In the genomic region with DNA sequence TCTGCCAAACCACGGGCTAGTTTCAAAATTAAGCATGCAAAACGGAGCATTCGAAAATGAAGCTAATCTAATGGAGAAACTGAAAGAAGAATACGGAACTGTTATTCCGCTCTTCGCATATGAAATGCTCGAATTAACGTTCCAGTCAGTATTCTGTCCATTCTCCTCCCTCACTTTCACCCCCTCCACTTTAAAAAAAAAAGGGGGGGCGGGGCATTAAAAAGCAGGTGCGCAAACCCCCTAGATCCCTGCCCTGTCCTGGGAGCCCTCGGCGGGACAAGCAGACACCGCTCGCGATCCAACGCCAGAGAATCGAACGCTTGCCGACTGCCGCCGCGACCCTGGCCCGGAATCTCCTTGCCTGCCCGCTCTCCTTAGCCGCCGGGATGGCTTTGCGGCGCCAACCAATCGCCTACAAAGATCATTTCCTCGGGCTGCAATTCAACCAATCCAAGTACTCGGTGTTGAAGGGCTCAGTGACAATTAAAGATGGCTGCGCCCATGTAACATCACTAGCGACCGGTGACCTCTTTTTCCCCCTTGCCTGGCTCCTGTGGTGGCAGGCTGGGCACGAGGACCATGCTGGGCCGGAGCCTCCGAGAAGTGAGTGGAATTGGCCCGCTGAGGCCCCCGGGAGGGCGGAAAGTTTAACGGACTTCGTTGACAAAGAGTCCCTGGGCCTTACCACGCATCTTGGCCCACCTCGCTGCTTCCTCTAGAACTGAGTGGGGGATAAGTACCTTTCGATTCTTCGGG, we compare ENCODE assay signal across 1 cellular context.
TF ChIP-seq lines count a peak whose summit lies in the region.

A gene with protein sequence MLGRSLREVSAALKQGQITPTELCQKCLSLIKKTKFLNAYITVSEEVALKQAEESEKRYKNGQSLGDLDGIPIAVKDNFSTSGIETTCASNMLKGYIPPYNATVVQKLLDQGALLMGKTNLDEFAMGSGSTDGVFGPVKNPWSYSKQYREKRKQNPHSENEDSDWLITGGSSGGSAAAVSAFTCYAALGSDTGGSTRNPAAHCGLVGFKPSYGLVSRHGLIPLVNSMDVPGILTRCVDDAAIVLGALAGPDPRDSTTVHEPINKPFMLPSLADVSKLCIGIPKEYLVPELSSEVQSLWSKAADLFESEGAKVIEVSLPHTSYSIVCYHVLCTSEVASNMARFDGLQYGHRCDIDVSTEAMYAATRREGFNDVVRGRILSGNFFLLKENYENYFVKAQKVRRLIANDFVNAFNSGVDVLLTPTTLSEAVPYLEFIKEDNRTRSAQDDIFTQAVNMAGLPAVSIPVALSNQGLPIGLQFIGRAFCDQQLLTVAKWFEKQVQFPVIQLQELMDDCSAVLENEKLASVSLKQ (plus strand): TSS at position 476 of the 756 bp plus-strand sequence. CDS start 104 bp downstream, at position 580.
Gene RTN4IP1, minus strand, starts transcription at position 396 of the 756 bp plus-strand sequence. CDS start 477 bp downstream, outside the sequence.

TF ChIP-seq in K562, 482 proteins besides CTCF, POLR2A, EP300 and RAD21 (continued from another document and continues in another):
- no peak for TF ChIP-seq CCAR2 (IDR thresholded peaks at IDR 0.05; ENCODE audit: low read depth, low read length)
- TF ChIP-seq ZNF143 (CRISPR knock-in tag; IDR thresholded peaks at IDR 0.05): no peak
- no peak for TF ChIP-seq THRAP3 (IDR thresholded peaks at IDR 0.05; ENCODE audit: borderline replicate concordance)
- TF ChIP-seq RB1 (IDR thresholded peaks at IDR 0.05; ENCODE audit: low read depth): peak; percentile 31; the same call in 1 of the 2 replicates
- TF ChIP-seq NFATC3 (IDR thresholded peaks at IDR 0.05): no peak
- TF ChIP-seq E2F3 (CRISPR knock-in tag; IDR thresholded peaks at IDR 0.05): no peak
- no peak for TF ChIP-seq ZNF780A (CRISPR knock-in tag; IDR thresholded peaks at IDR 0.05)
- TF ChIP-seq RBM14 (IDR thresholded peaks at IDR 0.05; ENCODE audit: borderline replicate concordance, insufficient read depth, low read depth, low read length): no peak
- TF ChIP-seq POLR2G (IDR thresholded peaks at IDR 0.05; ENCODE audit: low read depth, low read length): peak; percentile 81
- TF ChIP-seq UBTF (IDR thresholded peaks at IDR 0.05; ENCODE audit: borderline replicate concordance in 1 of 2, low read depth in 2 of 2, low read length in 2 of 2): peak in 1 of 2 experiments; percentile 71; a peak in 1 of 4 replicates
- TF ChIP-seq, protein P1, sequence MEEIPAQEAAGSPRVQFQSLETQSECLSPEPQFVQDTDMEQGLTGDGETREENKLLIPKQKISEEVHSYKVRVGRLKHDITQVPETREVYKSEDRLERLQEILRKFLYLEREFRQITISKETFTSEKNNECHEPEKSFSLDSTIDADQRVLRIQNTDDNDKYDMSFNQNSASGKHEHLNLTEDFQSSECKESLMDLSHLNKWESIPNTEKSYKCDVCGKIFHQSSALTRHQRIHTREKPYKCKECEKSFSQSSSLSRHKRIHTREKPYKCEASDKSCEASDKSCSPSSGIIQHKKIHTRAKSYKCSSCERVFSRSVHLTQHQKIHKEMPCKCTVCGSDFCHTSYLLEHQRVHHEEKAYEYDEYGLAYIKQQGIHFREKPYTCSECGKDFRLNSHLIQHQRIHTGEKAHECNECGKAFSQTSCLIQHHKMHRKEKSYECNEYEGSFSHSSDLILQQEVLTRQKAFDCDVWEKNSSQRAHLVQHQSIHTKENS (CRISPR knock-in tag; IDR thresholded peaks at IDR 0.05): no peak
- TF ChIP-seq ESRRB (CRISPR knock-in tag; IDR thresholded peaks at IDR 0.05; ENCODE audit: borderline replicate concordance): no peak
- peak; percentile 96 for TF ChIP-seq C11orf30 (IDR thresholded peaks at IDR 0.05; ENCODE audit: low read depth)
- TF ChIP-seq ZZZ3 (IDR thresholded peaks at IDR 0.05): no peak
- TF ChIP-seq NR4A1 (CRISPR knock-in tag; IDR thresholded peaks at IDR 0.05): no peak
- no peak for TF ChIP-seq NR4A1 (tag; IDR thresholded peaks at IDR 0.05)
- no peak for TF ChIP-seq ARID3A (IDR thresholded peaks at IDR 0.05; ENCODE audit: borderline replicate concordance, low read depth, low read length)
- TF ChIP-seq MYC (IDR thresholded peaks at IDR 0.05; ENCODE audit: low read depth, low read length): peak; percentile 59; the same call in 1 of the 2 replicates
- no peak for TF ChIP-seq MYC (CRISPR knock-in tag; IDR thresholded peaks at IDR 0.05; ENCODE audit: borderline replicate concordance, low read depth)
- peak; percentile 89 for TF ChIP-seq HDAC2 (IDR thresholded peaks at IDR 0.05)
- no peak for TF ChIP-seq ZNF212 (CRISPR knock-in tag; IDR thresholded peaks at IDR 0.05)
- no peak for TF ChIP-seq POLR2AphosphoS2 (IDR thresholded peaks at IDR 0.05; ENCODE audit: low read length)
- peak; percentile 21 to 38; a peak in 1 of 4 replicates for TF ChIP-seq SIX5 (IDR thresholded peaks at IDR 0.05; ENCODE audit: borderline replicate concordance in 1 of 2, insufficient read depth in 1 of 2, low read depth in 1 of 2, low read length in 2 of 2)
- TF ChIP-seq, protein P2, sequence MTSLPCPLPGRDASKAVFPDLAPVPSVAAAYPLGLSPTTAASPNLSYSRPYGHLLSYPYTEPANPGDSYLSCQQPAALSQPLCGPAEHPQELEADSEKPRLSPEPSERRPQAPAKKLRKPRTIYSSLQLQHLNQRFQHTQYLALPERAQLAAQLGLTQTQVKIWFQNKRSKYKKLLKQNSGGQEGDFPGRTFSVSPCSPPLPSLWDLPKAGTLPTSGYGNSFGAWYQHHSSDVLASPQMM (CRISPR knock-in tag; IDR thresholded peaks at IDR 0.05): no peak
- peak; percentile 22 for TF ChIP-seq NEUROD1 (IDR thresholded peaks at IDR 0.05; ENCODE audit: borderline replicate concordance, low read depth, low read length, partially characterized antibody)
- peak; percentile 97 for TF ChIP-seq ZFX (CRISPR knock-in tag; IDR thresholded peaks at IDR 0.05)
- no peak for TF ChIP-seq ID3 (CRISPR knock-in tag; IDR thresholded peaks at IDR 0.05)
- TF ChIP-seq ID3 (tag; IDR thresholded peaks at IDR 0.05): peak; percentile 49; the same call in 1 of the 2 replicates
- TF ChIP-seq, protein P3, sequence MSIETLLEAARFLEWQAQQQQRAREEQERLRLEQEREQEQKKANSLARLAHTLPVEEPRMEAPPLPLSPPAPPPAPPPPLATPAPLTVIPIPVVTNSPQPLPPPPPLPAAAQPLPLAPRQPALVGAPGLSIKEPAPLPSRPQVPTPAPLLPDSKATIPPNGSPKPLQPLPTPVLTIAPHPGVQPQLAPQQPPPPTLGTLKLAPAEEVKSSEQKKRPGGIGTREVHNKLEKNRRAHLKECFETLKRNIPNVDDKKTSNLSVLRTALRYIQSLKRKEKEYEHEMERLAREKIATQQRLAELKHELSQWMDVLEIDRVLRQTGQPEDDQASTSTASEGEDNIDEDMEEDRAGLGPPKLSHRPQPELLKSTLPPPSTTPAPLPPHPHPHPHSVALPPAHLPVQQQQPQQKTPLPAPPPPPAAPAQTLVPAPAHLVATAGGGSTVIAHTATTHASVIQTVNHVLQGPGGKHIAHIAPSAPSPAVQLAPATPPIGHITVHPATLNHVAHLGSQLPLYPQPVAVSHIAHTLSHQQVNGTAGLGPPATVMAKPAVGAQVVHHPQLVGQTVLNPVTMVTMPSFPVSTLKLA (conservative IDR thresholded peaks at IDR 0.05): peak; percentile 32 to 83; a peak in 3 of 4 replicates
- TF ChIP-seq NCOA1 (IDR thresholded peaks at IDR 0.05; ENCODE audit: low read depth): no peak
- TF ChIP-seq ILF3 (IDR thresholded peaks at IDR 0.05; ENCODE audit: borderline replicate concordance): no peak
- no peak for TF ChIP-seq ATF1 (CRISPR knock-in tag; IDR thresholded peaks at IDR 0.05)
- TF ChIP-seq ATF1 (tag; IDR thresholded peaks at IDR 0.05): peak; percentile 93
- TF ChIP-seq, protein P4, sequence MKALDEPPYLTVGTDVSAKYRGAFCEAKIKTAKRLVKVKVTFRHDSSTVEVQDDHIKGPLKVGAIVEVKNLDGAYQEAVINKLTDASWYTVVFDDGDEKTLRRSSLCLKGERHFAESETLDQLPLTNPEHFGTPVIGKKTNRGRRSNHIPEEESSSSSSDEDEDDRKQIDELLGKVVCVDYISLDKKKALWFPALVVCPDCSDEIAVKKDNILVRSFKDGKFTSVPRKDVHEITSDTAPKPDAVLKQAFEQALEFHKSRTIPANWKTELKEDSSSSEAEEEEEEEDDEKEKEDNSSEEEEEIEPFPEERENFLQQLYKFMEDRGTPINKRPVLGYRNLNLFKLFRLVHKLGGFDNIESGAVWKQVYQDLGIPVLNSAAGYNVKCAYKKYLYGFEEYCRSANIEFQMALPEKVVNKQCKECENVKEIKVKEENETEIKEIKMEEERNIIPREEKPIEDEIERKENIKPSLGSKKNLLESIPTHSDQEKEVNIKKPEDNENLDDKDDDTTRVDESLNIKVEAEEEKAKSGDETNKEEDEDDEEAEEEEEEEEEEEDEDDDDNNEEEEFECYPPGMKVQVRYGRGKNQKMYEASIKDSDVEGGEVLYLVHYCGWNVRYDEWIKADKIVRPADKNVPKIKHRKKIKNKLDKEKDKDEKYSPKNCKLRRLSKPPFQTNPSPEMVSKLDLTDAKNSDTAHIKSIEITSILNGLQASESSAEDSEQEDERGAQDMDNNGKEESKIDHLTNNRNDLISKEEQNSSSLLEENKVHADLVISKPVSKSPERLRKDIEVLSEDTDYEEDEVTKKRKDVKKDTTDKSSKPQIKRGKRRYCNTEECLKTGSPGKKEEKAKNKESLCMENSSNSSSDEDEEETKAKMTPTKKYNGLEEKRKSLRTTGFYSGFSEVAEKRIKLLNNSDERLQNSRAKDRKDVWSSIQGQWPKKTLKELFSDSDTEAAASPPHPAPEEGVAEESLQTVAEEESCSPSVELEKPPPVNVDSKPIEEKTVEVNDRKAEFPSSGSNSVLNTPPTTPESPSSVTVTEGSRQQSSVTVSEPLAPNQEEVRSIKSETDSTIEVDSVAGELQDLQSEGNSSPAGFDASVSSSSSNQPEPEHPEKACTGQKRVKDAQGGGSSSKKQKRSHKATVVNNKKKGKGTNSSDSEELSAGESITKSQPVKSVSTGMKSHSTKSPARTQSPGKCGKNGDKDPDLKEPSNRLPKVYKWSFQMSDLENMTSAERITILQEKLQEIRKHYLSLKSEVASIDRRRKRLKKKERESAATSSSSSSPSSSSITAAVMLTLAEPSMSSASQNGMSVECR (CRISPR knock-in tag; IDR thresholded peaks at IDR 0.05): peak; percentile 78
- no peak for TF ChIP-seq GATAD2B (IDR thresholded peaks at IDR 0.05; ENCODE audit: borderline replicate concordance)
- TF ChIP-seq YY1 (IDR thresholded peaks at IDR 0.05; ENCODE audit: borderline replicate concordance in 1 of 3, control insufficient read depth in 1 of 3, extremely low read depth in 1 of 3, insufficient read depth in 3 of 3, insufficient read length in 1 of 3, insufficient replicate concordance in 2 of 3, low read depth in 1 of 3, low read length in 2 of 3): peak; percentile 95 to 98 (median 97)
- TF ChIP-seq HMGN3 (IDR thresholded peaks at IDR 0.05; ENCODE audit: borderline replicate concordance, extremely low read depth, insufficient read length, low read depth, low read length): peak; percentile 50
